ENCODE assay signal across 1 cellular context in genomic region chr20:3072530-3073250, GRCh38.
TF ChIP-seq lines count a peak whose summit lies in the region.

No MANE protein-coding gene starts in this region.

TF ChIP-seq in GM12878, 131 proteins besides CTCF, POLR2A, EP300 and RAD21:
- no peak for TF ChIP-seq CBFB (IDR thresholded peaks at IDR 0.05; ENCODE audit: low read depth)
- no peak for TF ChIP-seq JUNB (IDR thresholded peaks at IDR 0.05)
- TF ChIP-seq BCL11A (IDR thresholded peaks at IDR 0.05; ENCODE audit: low read depth, low read length) = no peak
- TF ChIP-seq ZNF384 (IDR thresholded peaks at IDR 0.05; ENCODE audit: borderline replicate concordance, low read depth, low read length) = no peak
- no peak for TF ChIP-seq CBX5 (IDR thresholded peaks at IDR 0.05; ENCODE audit: low read depth)
- TF ChIP-seq, protein P1, sequence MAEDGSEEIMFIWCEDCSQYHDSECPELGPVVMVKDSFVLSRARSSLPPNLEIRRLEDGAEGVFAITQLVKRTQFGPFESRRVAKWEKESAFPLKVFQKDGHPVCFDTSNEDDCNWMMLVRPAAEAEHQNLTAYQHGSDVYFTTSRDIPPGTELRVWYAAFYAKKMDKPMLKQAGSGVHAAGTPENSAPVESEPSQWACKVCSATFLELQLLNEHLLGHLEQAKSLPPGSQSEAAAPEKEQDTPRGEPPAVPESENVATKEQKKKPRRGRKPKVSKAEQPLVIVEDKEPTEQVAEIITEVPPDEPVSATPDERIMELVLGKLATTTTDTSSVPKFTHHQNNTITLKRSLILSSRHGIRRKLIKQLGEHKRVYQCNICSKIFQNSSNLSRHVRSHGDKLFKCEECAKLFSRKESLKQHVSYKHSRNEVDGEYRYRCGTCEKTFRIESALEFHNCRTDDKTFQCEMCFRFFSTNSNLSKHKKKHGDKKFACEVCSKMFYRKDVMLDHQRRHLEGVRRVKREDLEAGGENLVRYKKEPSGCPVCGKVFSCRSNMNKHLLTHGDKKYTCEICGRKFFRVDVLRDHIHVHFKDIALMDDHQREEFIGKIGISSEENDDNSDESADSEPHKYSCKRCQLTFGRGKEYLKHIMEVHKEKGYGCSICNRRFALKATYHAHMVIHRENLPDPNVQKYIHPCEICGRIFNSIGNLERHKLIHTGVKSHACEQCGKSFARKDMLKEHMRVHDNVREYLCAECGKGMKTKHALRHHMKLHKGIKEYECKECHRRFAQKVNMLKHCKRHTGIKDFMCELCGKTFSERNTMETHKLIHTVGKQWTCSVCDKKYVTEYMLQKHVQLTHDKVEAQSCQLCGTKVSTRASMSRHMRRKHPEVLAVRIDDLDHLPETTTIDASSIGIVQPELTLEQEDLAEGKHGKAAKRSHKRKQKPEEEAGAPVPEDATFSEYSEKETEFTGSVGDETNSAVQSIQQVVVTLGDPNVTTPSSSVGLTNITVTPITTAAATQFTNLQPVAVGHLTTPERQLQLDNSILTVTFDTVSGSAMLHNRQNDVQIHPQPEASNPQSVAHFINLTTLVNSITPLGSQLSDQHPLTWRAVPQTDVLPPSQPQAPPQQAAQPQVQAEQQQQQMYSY (CRISPR knock-in tag; IDR thresholded peaks at IDR 0.05) = no peak
- TF ChIP-seq, protein P2, sequence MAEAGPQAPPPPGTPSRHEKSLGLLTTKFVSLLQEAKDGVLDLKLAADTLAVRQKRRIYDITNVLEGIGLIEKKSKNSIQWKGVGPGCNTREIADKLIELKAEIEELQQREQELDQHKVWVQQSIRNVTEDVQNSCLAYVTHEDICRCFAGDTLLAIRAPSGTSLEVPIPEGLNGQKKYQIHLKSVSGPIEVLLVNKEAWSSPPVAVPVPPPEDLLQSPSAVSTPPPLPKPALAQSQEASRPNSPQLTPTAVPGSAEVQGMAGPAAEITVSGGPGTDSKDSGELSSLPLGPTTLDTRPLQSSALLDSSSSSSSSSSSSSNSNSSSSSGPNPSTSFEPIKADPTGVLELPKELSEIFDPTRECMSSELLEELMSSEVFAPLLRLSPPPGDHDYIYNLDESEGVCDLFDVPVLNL (IDR thresholded peaks at IDR 0.05; ENCODE audit: low read depth, low read length) = no peak
- TF ChIP-seq, protein P3, sequence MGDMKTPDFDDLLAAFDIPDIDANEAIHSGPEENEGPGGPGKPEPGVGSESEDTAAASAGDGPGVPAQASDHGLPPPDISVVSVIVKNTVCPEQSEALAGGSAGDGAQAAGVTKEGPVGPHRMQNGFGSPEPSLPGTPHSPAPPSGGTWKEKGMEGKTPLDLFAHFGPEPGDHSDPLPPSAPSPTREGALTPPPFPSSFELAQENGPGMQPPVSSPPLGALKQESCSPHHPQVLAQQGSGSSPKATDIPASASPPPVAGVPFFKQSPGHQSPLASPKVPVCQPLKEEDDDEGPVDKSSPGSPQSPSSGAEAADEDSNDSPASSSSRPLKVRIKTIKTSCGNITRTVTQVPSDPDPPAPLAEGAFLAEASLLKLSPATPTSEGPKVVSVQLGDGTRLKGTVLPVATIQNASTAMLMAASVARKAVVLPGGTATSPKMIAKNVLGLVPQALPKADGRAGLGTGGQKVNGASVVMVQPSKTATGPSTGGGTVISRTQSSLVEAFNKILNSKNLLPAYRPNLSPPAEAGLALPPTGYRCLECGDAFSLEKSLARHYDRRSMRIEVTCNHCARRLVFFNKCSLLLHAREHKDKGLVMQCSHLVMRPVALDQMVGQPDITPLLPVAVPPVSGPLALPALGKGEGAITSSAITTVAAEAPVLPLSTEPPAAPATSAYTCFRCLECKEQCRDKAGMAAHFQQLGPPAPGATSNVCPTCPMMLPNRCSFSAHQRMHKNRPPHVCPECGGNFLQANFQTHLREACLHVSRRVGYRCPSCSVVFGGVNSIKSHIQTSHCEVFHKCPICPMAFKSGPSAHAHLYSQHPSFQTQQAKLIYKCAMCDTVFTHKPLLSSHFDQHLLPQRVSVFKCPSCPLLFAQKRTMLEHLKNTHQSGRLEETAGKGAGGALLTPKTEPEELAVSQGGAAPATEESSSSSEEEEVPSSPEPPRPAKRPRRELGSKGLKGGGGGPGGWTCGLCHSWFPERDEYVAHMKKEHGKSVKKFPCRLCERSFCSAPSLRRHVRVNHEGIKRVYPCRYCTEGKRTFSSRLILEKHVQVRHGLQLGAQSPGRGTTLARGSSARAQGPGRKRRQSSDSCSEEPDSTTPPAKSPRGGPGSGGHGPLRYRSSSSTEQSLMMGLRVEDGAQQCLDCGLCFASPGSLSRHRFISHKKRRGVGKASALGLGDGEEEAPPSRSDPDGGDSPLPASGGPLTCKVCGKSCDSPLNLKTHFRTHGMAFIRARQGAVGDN (IDR thresholded peaks at IDR 0.05) = no peak
- no peak for TF ChIP-seq NRF1 (conservative IDR thresholded peaks at IDR 0.05; ENCODE audit: low read depth, low read length)
- TF ChIP-seq USF1 (IDR thresholded peaks at IDR 0.05; ENCODE audit: borderline replicate concordance, extremely low read length, insufficient read depth, low read depth, low read length) = no peak
- TF ChIP-seq EED (IDR thresholded peaks at IDR 0.05; ENCODE audit: low read depth) = no peak
- TF ChIP-seq IRF5 (IDR thresholded peaks at IDR 0.05; ENCODE audit: borderline replicate concordance) = no peak
- TF ChIP-seq SUPT20H (IDR thresholded peaks at IDR 0.05; ENCODE audit: borderline replicate concordance, control insufficient read depth, low read depth, low read length) = no peak
- TF ChIP-seq CBX3 (IDR thresholded peaks at IDR 0.05; ENCODE audit: borderline replicate concordance, low read depth) = no peak
